ENCODE assay signal across 15 cellular contexts in the genomic region with DNA sequence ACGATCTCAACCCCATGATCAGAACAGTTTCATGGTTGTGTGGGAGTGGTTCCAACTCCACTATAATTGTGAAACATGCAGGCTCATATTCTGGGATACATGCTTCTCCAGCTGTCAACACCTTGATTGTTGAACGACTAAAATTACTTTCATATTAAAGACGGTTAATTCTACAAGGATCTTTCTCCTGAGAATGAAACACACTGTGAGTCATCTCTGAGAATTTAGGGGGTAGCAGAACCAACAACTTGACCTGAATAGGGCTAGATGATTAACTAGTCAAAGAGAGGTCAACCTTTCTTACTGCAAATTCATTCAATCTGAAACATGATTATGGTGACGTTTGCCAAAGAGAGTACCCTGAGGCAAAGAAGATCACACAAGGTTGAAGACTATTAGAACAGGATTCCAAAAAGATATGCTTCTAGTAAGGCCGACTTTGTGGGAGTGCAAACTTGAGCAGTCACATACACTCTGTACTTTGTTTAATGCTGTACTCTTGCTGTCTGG.
"Had no signal": no experiment of that assay in that cellular context is flagged by ENCODE, and none has a peak within 500 bp of the region (broad histone marks: within the 10 kb centered on the region; RNA-seq: fewer than 3 reads in every experiment).

No MANE protein-coding gene starts in this region.

- DNase-seq: activated CD4-positive, alpha-beta T cell treated with anti-CD3 and anti-CD28 coated beads for 1 hour; activated CD4-positive, alpha-beta T cell treated with anti-CD3 and anti-CD28 coated beads, Interleukin-2, amount 50 U/mL, for 48 hours; activated CD8-positive, alpha-beta memory T cell treated with anti-CD3 and anti-CD28 coated beads, Interleukin-2, amount 10 ng/mL, durations not matched to agents 7 days and 5 days; activated effector memory CD4-positive, alpha-beta T cell treated with anti-CD3 and anti-CD28 coated beads, Interleukin-2, amount 50 U/mL, for 16 hours; activated T-cell treated with anti-CD3 and anti-CD28 coated beads, Interleukin-2, amount 50 U/mL, for 24 hours; amygdala; brain microvascular endothelial cell; stimulated activated CD4-positive, alpha-beta T cell treated with anti-CD3 and anti-CD28 coated beads, Interleukin-15, amount 100 ng/mL, for 24 hours; stimulated activated CD4-positive, alpha-beta T cell treated with anti-CD3 and anti-CD28 coated beads, Interleukin-4, amount 100 ng/mL, for 24 hours; stimulated activated naive CD8-positive, alpha-beta T cell treated with anti-CD3 and anti-CD28 coated beads, Interleukin-15, amount 100 ng/mL, for 72 hours; T-cell; T1000 had no signal

- H3K4me3 Mint-ChIP-seq: activated CD8-positive, alpha-beta memory T cell treated with anti-CD3 and anti-CD28 coated beads, Interleukin-2, amount 10 ng/mL, durations not matched to agents 7 days and 5 days; activated T-cell treated with anti-CD3 and anti-CD28 coated beads, Interleukin-2, amount 50 U/mL, for 24 hours; nephron; stimulated activated naive CD8-positive, alpha-beta T cell treated with anti-CD3 and anti-CD28 coated beads, Interleukin-15, amount 100 ng/mL, for 72 hours; T-cell had no signal

- H3K9me3 ChIP-seq: thoracic aorta had no signal

- H3K27me3 Mint-ChIP-seq: activated CD8-positive, alpha-beta memory T cell treated with anti-CD3 and anti-CD28 coated beads, Interleukin-2, amount 10 ng/mL, durations not matched to agents 7 days and 5 days; activated T-cell treated with anti-CD3 and anti-CD28 coated beads, Interleukin-2, amount 50 U/mL, for 24 hours had no signal

- H3K27ac ChIP-seq: brain microvascular endothelial cell, thoracic aorta had no signal

- H3K4me3 ChIP-seq: thoracic aorta had no signal

- H3K4me1 Mint-ChIP-seq: stimulated activated naive CD8-positive, alpha-beta T cell treated with anti-CD3 and anti-CD28 coated beads, Interleukin-15, amount 100 ng/mL, for 72 hours had no signal

- H3K36me3 ChIP-seq: brain microvascular endothelial cell, thoracic aorta had no signal

- H3K27me3 ChIP-seq: brain microvascular endothelial cell had no signal

- H3K27ac Mint-ChIP-seq: activated CD8-positive, alpha-beta memory T cell treated with anti-CD3 and anti-CD28 coated beads, Interleukin-2, amount 10 ng/mL, durations not matched to agents 7 days and 5 days; activated naive CD4-positive, alpha-beta T cell treated with anti-CD3 and anti-CD28 coated beads, Interleukin-2, amount 50 U/mL, for 72 hours; activated T-cell treated with anti-CD3 and anti-CD28 coated beads, Interleukin-2, amount 50 U/mL, for 24 hours; nephron; stimulated activated naive CD8-positive, alpha-beta T cell treated with anti-CD3 and anti-CD28 coated beads, Interleukin-15, amount 100 ng/mL, for 72 hours; T-cell had no signal

- ATAC-seq: activated CD8-positive, alpha-beta memory T cell treated with anti-CD3 and anti-CD28 coated beads, Interleukin-2, amount 10 ng/mL, durations not matched to agents 7 days and 5 days; stimulated activated naive CD8-positive, alpha-beta T cell treated with anti-CD3 and anti-CD28 coated beads, Interleukin-15, amount 100 ng/mL, for 72 hours; T-cell had no signal

- H3K9me3 Mint-ChIP-seq: activated naive CD4-positive, alpha-beta T cell treated with anti-CD3 and anti-CD28 coated beads, Interleukin-2, amount 50 U/mL, for 72 hours; activated T-cell treated with anti-CD3 and anti-CD28 coated beads, Interleukin-2, amount 50 U/mL, for 24 hours; nephron; stimulated activated naive CD8-positive, alpha-beta T cell treated with anti-CD3 and anti-CD28 coated beads, Interleukin-15, amount 100 ng/mL, for 72 hours; T-cell had no signal

- H3K36me3 Mint-ChIP-seq: activated naive CD4-positive, alpha-beta T cell treated with anti-CD3 and anti-CD28 coated beads, Interleukin-2, amount 50 U/mL, for 72 hours; T-cell had no signal
